Comparison of ENCODE assay signal across 11 cellular contexts in the genomic region with DNA sequence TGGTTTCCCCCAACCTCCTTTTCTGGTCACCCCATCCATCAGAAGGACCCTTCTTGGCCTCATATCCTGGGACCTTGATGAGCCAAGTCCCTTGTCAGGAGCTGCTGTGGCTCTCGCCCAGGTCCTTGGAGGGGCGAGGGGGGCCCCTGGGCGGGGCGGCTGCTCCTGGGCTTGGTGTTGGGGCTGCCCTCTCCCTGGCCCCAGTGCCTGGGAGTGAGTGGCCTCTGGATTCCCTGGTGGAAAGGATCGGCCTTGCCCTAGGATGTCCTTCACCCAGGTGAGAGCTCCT. TPM values are rescaled to one million over a fixed set of nuclear protein-coding genes. Genes with fewer than 3 reads are reported as not detected.
DNase-seq lines count a peak whose midpoint lies in the region; ATAC-seq and TF ChIP-seq lines count a peak whose summit lies in the region.
"Had no signal": no experiment of that assay in that cellular context is flagged by ENCODE, and none has a peak within 500 bp of the region (broad histone marks: within the 10 kb centered on the region; RNA-seq: fewer than 3 reads in every experiment).

No MANE protein-coding gene starts in this region.

- in situ Hi-C loops in ACHN (cut with HindIII; ENCODE audit: low pct_ligation_motif_present, low pct_unique_long_range_greater_than_20kb, low sequenced_read_pairs): no loop called here

- H2AFZ ChIP-seq in PC-9: no peak overlapping the region

- H3K9me3 ChIP-seq in DOHH2 (ENCODE audit: control insufficient read depth, insufficient read depth, low read length) (no peaks in the 10 kb centered on the region), gastroesophageal sphincter (no peaks in the 10 kb centered on the region), sigmoid colon (no peaks in the 10 kb centered on the region), PC-9 (ENCODE audit: insufficient read depth, low read depth) (no peaks in the 10 kb centered on the region)

- no peak for TF ChIP-seq POLR2A in gastroesophageal sphincter (IDR thresholded peaks at IDR 0.05)
- no peak for TF ChIP-seq POLR2A in sigmoid colon (IDR thresholded peaks at IDR 0.05)

- H3K4me1 ChIP-seq in DOHH2 (ENCODE audit: control insufficient read depth, low read length): peaks cover 27% of the 10 kb centered on the region
- peaks cover 0 to 30% (median 11%) of the 10 kb centered on the region in 3 donors for H3K4me1 ChIP-seq in gastroesophageal sphincter
- H3K4me1 ChIP-seq in sigmoid colon: peaks cover 0 to 24% (median 18%) of the 10 kb centered on the region in 4 donors
- H3K4me1 ChIP-seq in PC-9 (replicated peaks; ENCODE audit: insufficient read depth): no peaks in the 10 kb centered on the region

- DNase-seq in RWPE1 (ENCODE audit: low spot score): no peak
- no peak for DNase-seq in sigmoid colon
- DNase-seq in ACHN: no peak
- no peak for DNase-seq in PC-9
- DNase-seq in hippocampal formation (lab: John Stamatoyannopoulos, UW): no peak
- DNase-seq: NCI-H1417 treated with DMSO at 0.1 percent for 48 hours had no signal

- H3K36me3 ChIP-seq in DOHH2 (ENCODE audit: control insufficient read depth, low read length) (no peaks in the 10 kb centered on the region), gastroesophageal sphincter (no peaks in the 10 kb centered on the region), sigmoid colon (no peaks in the 10 kb centered on the region), PC-9 (ENCODE audit: low read depth) (no peaks in the 10 kb centered on the region)

- H3K4me2 ChIP-seq in DOHH2 (ENCODE audit: low read length) (peak overlapping the region; percentile 68), PC-9 (no peak overlapping the region)

- POLR2A ChIA-PET in RWPE1 (lab: Yijun Ruan, JAX; ENCODE audit: low non-redundant PET): no interaction called here
- POLR2A ChIA-PET in PC-9 (lab: Charles Lee; ENCODE audit: unreplicated experiment): no interaction called here

- H3K27me3 ChIP-seq in DOHH2 (ENCODE audit: control insufficient read depth, low read length) (peaks cover 47% of the 10 kb centered on the region), gastroesophageal sphincter (peaks cover 76% of the 10 kb centered on the region), sigmoid colon (peaks cover 6 to 22% (median 14%) of the 10 kb centered on the region in 3 donors), PC-9 (ENCODE audit: insufficient read depth, low read depth) (no peaks in the 10 kb centered on the region)

- H3K27ac ChIP-seq in DOHH2 (ENCODE audit: low read depth, low read length) (no peak overlapping the region), RWPE1 (peak overlapping the region; percentile 40), gastroesophageal sphincter (peak overlapping the region in 2 of 4 donors; percentile 12 to 19), sigmoid colon (peak overlapping the region in 3 of 4 donors; percentile 28 to 46 (median 29)), PC-9 (no peak overlapping the region)

- BruUV-seq in PC-9 (replicated peaks; lab: Mats Ljungman, UMichigan): no TSS peak

- no peak for TF ChIP-seq EP300 in gastroesophageal sphincter (IDR thresholded peaks at IDR 0.05)
- TF ChIP-seq EP300 in sigmoid colon (IDR thresholded peaks at IDR 0.05): no peak

- intact Hi-C loops in sigmoid colon (cut with DNase I): no loop called here
- intact Hi-C loops in PC-9 (cut with micrococcal nuclease; ENCODE audit: unreplicated experiment): loop anchor here (5.0 kb wide), 1 partner anchor 35 kb away; no protein-coding TSS in a partner anchor

- H3K9me2 ChIP-seq in DOHH2 (replicated peaks; ENCODE audit: control insufficient read depth, low read length) (no peaks in the 10 kb centered on the region), PC-9 (ENCODE audit: insufficient read depth) (no peaks in the 10 kb centered on the region)

- ATAC-seq in gastroesophageal sphincter (peak; percentile 11), HG03025 (IDR thresholded peaks at IDR 0.05; ENCODE audit: low FRiP score, unreplicated experiment) (no peak)

- H3K4me3 ChIP-seq in DOHH2 (ENCODE audit: low read length): peak overlapping the region; percentile 62
- no peak overlapping the region for H3K4me3 ChIP-seq in gastroesophageal sphincter
- no peak overlapping the region for H3K4me3 ChIP-seq in sigmoid colon
- H3K4me3 ChIP-seq in PC-9: no peak overlapping the region

- H4K20me1 ChIP-seq in DOHH2 (ENCODE audit: control insufficient read depth, insufficient read depth, low read depth, low read length) (no peaks in the 10 kb centered on the region), PC-9 (ENCODE audit: insufficient read depth) (no peaks in the 10 kb centered on the region)

- no peaks in the 10 kb centered on the region for H3F3A ChIP-seq in DOHH2 (ENCODE audit: control insufficient read depth, insufficient read depth)
- peaks cover 16% of the 10 kb centered on the region for H3F3A ChIP-seq in PC-9 (ENCODE audit: insufficient read depth, low read depth)

- H3K79me2 ChIP-seq in DOHH2 (ENCODE audit: control insufficient read depth, low read length) (no peaks in the 10 kb centered on the region), PC-9 (ENCODE audit: low read depth) (no peaks in the 10 kb centered on the region)

- no CpG with 5 or more reads among the region's 5 CpGs for WGBS in gastroesophageal sphincter (ENCODE audit: low coverage in 1 of 2), 2 donors
- 24 to 31% methylated on average over 5 of the region's 5 CpGs for WGBS in sigmoid colon, 2 donors

- TF ChIP-seq CTCF in DOHH2 (IDR thresholded peaks at IDR 0.05; ENCODE audit: low read depth, low read length, poor library complexity, severe bottlenecking) (no peak), RWPE1 (conservative IDR thresholded peaks at IDR 0.05; ENCODE audit: low read depth) (no peak), gastroesophageal sphincter (IDR thresholded peaks at IDR 0.05) (no peak), sigmoid colon (IDR thresholded peaks at IDR 0.05) (no peak), PC-9 (conservative IDR thresholded peaks at IDR 0.05) (no peak)

- CTCF ChIA-PET in RWPE1 (lab: Yijun Ruan, JAX): interaction anchor here (2.0 kb wide), 1 partner anchor 53 kb away, joined by 7 read pairs; no protein-coding TSS in a partner anchor
- CTCF ChIA-PET in PC-9 (lab: Charles Lee): no interaction called here

RNA-seq across cellular contexts. Expression of a gene that starts 6.2 kb away (rescaled TPM):
- total RNA-seq in gastroesophageal sphincter (under 1 TPM in 1 of 4 donors, not detected in 3; 0.22 TPM), sigmoid colon (not detected), PC-9 (2021) (0.33 TPM in 1 of 2 replicates, not detected in the other)
- under 1 TPM in 1 of 3 donors, not detected in 2; 0.22 TPM for polyA plus RNA-seq in sigmoid colon

RNA-seq across cellular contexts. Expression of a gene that starts 10.2 kb away (rescaled TPM):
- 10 to 100 TPM; 11.7 to 24.4 (median 18.6) TPM for total RNA-seq in gastroesophageal sphincter
- total RNA-seq in sigmoid colon: 10 to 100 TPM in 3 of 4 donors, 1 to 10 TPM in 1; 9.3 to 27.7 (median 19.3) TPM
- 10 to 100 TPM; 23.4 to 35.9 (median 25.8) TPM for polyA plus RNA-seq in sigmoid colon
- total RNA-seq in PC-9 (2021): 54.9 and 80.0 TPM in 2 replicates

RNA-seq across cellular contexts. Expression of a gene that starts 20.2 kb away (rescaled TPM):
- total RNA-seq in gastroesophageal sphincter (not detected), sigmoid colon (not detected), PC-9 (2021) (not detected in 2 replicates)
- not detected for polyA plus RNA-seq in sigmoid colon
- total RNA-seq: activated CD4-positive, alpha-beta memory T cell treated with anti-CD3 and anti-CD28 coated beads, Interleukin-2, amount 10 ng/mL, durations not matched to agents 7 days and 5 days had no signal
- polyA plus RNA-seq: adipose tissue had no signal

RNA-seq across cellular contexts. Expression of a gene that starts 30.1 kb away (rescaled TPM):
- 1 to 10 TPM; 3.4 to 6.8 (median 5.1) TPM for total RNA-seq in gastroesophageal sphincter
- 1 to 10 TPM; 1.1 to 9.1 (median 2.8) TPM for total RNA-seq in sigmoid colon
- polyA plus RNA-seq in sigmoid colon: 10 to 100 TPM; 34.2 to 64.9 (median 49.7) TPM
- 88.9 and 120 TPM in 2 replicates for total RNA-seq in PC-9 (2021)

RNA-seq across cellular contexts. Expression of a gene that starts 39.7 kb away (rescaled TPM):
- total RNA-seq in gastroesophageal sphincter: 10 to 100 TPM; 18.8 to 39.3 (median 25.3) TPM
- 10 to 100 TPM; 16.4 to 21.9 (median 17.0) TPM for total RNA-seq in sigmoid colon
- 10 to 100 TPM in 1 of 3 donors, 1 to 10 TPM in 2; 8.8 to 21.9 (median 9.0) TPM for polyA plus RNA-seq in sigmoid colon
- 79.5 and 85.9 TPM in 2 replicates for total RNA-seq in PC-9 (2021)

Comparison
In these comparisons a context has a peak if more than half of its experiments do, and no peak if none do; other contexts are left out.
1. H3K27ac ChIP-seq: peak in RWPE1 (single experiment) and sigmoid colon (3 of 4); none in DOHH2 (single experiment) and PC-9 (single experiment).